Comparison of ENCODE assay signal across 8 cellular contexts in genomic region chr9:131734165-131734610, GRCh38. TPM values are rescaled to one million over a fixed set of nuclear protein-coding genes. Genes with fewer than 3 reads are reported as not detected.
DNase-seq lines count a peak whose midpoint lies in the region; ATAC-seq and TF ChIP-seq lines count a peak whose summit lies in the region.

No MANE protein-coding gene starts in this region.

- H3K4me3 Mint-ChIP-seq in stimulated activated naive CD8-positive, alpha-beta T cell treated with anti-CD3 and anti-CD28 coated beads, Interleukin-15, Interleukin-2, amounts not matched to agents 100 ng/mL and 50 ng/mL, for 24 hours = peak overlapping the region; percentile 61

- H3K4me1 Mint-ChIP-seq in stimulated activated naive CD8-positive, alpha-beta T cell treated with anti-CD3 and anti-CD28 coated beads, Interleukin-15, Interleukin-2, amounts not matched to agents 100 ng/mL and 50 ng/mL, for 24 hours (ENCODE audit: low read depth) = peaks cover 94% of the 10 kb centered on the region

- no peaks in the 10 kb centered on the region for H3K27me3 Mint-ChIP-seq in stimulated activated naive CD8-positive, alpha-beta T cell treated with anti-CD3 and anti-CD28 coated beads, Interleukin-15, Interleukin-2, amounts not matched to agents 100 ng/mL and 50 ng/mL, for 24 hours

- no peak for TF ChIP-seq CTCF in fibroblast of the aortic adventitia (IDR thresholded peaks at IDR 0.05; ENCODE audit: insufficient read depth, low read length)

- no peaks in the 10 kb centered on the region for H3K36me3 ChIP-seq in KOPT-K1 (ENCODE audit: insufficient read depth, low read length)

- in situ Hi-C loops in Caki2 (cut with HindIII; ENCODE audit: low pct_unique_long_range_greater_than_20kb, low sequenced_read_pairs) = no loop called here

- no peak for ATAC-seq in HG03039 (IDR thresholded peaks at IDR 0.05; ENCODE audit: unreplicated experiment)

- DNase-seq in Caki2 (ENCODE audit: low read depth) (peak; percentile 60), UCSD-AML1 (lab: John Stamatoyannopoulos, UW; ENCODE audit: unreplicated experiment) (peak; percentile 53), fibroblast of the aortic adventitia (ENCODE audit: low read depth) (no peak), AG08396 (ENCODE audit: low spot score) (no peak), NCI-H128 (lab: John Stamatoyannopoulos, UW; ENCODE audit: unreplicated experiment) (no peak)

- H3K4me3 ChIP-seq in fibroblast of the aortic adventitia (ENCODE audit: low read depth, low read length) = peak overlapping the region; percentile 34

- H3K36me3 Mint-ChIP-seq in stimulated activated naive CD8-positive, alpha-beta T cell treated with anti-CD3 and anti-CD28 coated beads, Interleukin-15, Interleukin-2, amounts not matched to agents 100 ng/mL and 50 ng/mL, for 24 hours (ENCODE audit: low read depth) = peaks cover 31% of the 10 kb centered on the region

- peak overlapping the region; percentile 76 for H3K27ac ChIP-seq in KOPT-K1 (ENCODE audit: low read depth, low read length, poor library complexity, severe bottlenecking)

- no peaks in the 10 kb centered on the region for H3K9me3 ChIP-seq in KOPT-K1 (ENCODE audit: insufficient read depth, low read length, poor library complexity, severe bottlenecking)

- H3K9me3 Mint-ChIP-seq in stimulated activated naive CD8-positive, alpha-beta T cell treated with anti-CD3 and anti-CD28 coated beads, Interleukin-15, Interleukin-2, amounts not matched to agents 100 ng/mL and 50 ng/mL, for 24 hours = no peaks in the 10 kb centered on the region

- H3K27ac Mint-ChIP-seq in stimulated activated naive CD8-positive, alpha-beta T cell treated with anti-CD3 and anti-CD28 coated beads, Interleukin-15, Interleukin-2, amounts not matched to agents 100 ng/mL and 50 ng/mL, for 24 hours = peak overlapping the region; percentile 78

RNA-seq across cellular contexts. Expression of gene RAPGEF1, which starts 5.7 kb away (rescaled TPM):
- total RNA-seq in Caki2 (2014; rRNA removed; shearing (Covaris generic); ENCODE audit: low replicate concordance) = 15.1 and 26.2 TPM in 2 replicates
- total RNA-seq in fibroblast of the aortic adventitia (ENCODE audit: low replicate concordance) = 20.2 and 33.7 TPM in 2 replicates

Comparison
In these comparisons a context has a peak if more than half of its experiments do, and no peak if none do; other contexts are left out.
1. DNase-seq: peak in Caki2 (single experiment) and UCSD-AML1 (single experiment); none in fibroblast of the aortic adventitia (single experiment), AG08396 (single experiment) and NCI-H128 (single experiment).